In the genomic region with DNA sequence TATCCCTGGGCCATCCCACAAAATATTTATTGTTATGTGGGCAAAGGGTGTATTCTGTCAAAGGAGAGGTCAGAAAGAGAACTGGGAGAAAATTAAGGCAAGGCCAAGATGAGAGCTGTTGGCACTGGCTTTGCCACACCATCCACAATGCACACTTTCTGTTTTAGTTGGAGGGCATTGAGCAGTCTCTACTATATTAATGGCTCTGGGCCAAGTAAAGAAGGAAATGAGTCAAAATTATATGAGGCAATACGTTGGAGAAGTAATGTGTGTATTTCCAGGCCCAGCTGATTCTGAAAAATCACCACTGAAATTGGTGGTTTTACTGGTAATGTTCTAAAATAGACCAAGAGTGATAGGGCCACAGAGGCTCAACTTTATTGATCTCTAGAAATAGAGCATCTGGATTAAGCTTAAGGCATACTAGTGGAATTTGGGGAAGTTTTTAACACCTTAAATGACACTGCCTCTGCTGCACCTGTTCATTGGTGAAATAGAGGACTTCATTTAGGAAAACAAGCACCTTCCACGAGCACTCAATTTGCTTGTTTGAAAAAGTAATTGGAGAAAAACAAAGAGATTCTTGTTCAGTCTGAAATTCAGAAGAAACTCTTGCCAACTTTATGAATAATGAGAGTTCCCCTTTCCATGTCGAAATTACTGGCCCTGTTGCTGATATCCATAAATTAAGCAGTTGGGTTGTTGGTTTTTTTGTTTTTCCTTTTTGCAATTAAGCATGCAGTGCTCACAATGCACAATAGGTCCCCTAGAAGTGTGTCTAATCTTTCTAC, we compare ENCODE assay signal across 8 cellular contexts.
A peak's percentile ranks its signal among the peaks of the same experiment; 100 is the strongest.
DNase-seq lines count a peak whose midpoint lies in the region; ATAC-seq, FAIRE-seq and TF ChIP-seq lines count a peak whose summit lies in the region.
"Had no signal": no experiment of that assay in that cellular context is flagged by ENCODE, and none has a peak within 500 bp of the region (broad histone marks: within the 10 kb centered on the region; RNA-seq: fewer than 3 reads in every experiment).

No MANE protein-coding gene starts in this region.

- TF ChIP-seq CTCF in brain (conservative IDR thresholded peaks at IDR 0.05) (no peak), pancreas (IDR thresholded peaks at IDR 0.05) (no peak)

- intact Hi-C loops in pancreas (cut with DNase I) = no loop called here

- H3K4me3 ChIP-seq in pancreas = no peak overlapping the region
- H3K4me3 ChIP-seq: K562 had no signal

- no peaks in the 10 kb centered on the region for H3K9me3 ChIP-seq in pancreas

- FAIRE-seq in pancreas (lab: Jason Lieb, UNC) = no peak
- FAIRE-seq: K562 had no signal

- no peaks in the 10 kb centered on the region for H3K36me3 Mint-ChIP-seq in brain

- H3K27ac ChIP-seq in pancreas = peak overlapping the region in 3 of 4 donors; percentile 4 to 48 (median 44)

- peak overlapping the region; percentile 56 to 93 (median 60) for H3K27ac Mint-ChIP-seq in brain

- H3K4me3 Mint-ChIP-seq in brain = peak overlapping the region in 1 of 5 experiments; percentile 26

- H3K4me1 Mint-ChIP-seq in brain = peaks cover 33% of the 10 kb centered on the region

- WGBS in pancreas, 2 donors = 22 to 28% methylated on average over 3 of the region's 3 CpGs

- H3K27me3 Mint-ChIP-seq in brain = no peaks in the 10 kb centered on the region

- peaks cover 6 to 12% (median 6%) of the 10 kb centered on the region in 3 donors for H3K4me1 ChIP-seq in pancreas

- DNase-seq in Kasumi-1 (lab: John Stamatoyannopoulos, UW) (peak; percentile 78 to 81), pancreas (no peak), amygdala (lab: John Stamatoyannopoulos, UW) (no peak), cerebellum (ENCODE audit: low spot score) (no peak)
- no peak for DNase-seq in activated CD4-positive, alpha-beta T cell treated with anti-CD3 and anti-CD28 coated beads, Interleukin-2, amount 50 U/mL, for 48 hours

- peak; percentile 67 for ATAC-seq in GM19395 (IDR thresholded peaks at IDR 0.05; ENCODE audit: unreplicated experiment)
- peak in 3 of 4 donors; percentile 71 to 87 (median 84) for ATAC-seq in pancreas
- ATAC-seq: K562 had no signal

- no peaks in the 10 kb centered on the region for H3K27me3 ChIP-seq in pancreas

- no peaks in the 10 kb centered on the region for H3K36me3 ChIP-seq in pancreas

- H3K9me3 Mint-ChIP-seq in brain = no peaks in the 10 kb centered on the region

Comparison
In these comparisons a context has a peak if more than half of its experiments do, and no peak if none do; other contexts are left out.
1. DNase-seq: peak in Kasumi-1 (2 of 2); none in pancreas (0 of 6), amygdala (0 of 56), activated CD4-positive, alpha-beta T cell treated with anti-CD3 and anti-CD28 coated beads, Interleukin-2, amount 50 U/mL, for 48 hours (0 of 2) and cerebellum (single experiment).